ENCODE assay signal across 9 cellular contexts in genomic region chr1:203216274-203217138, GRCh38. TPM values are rescaled to one million over a fixed set of nuclear protein-coding genes. Genes with fewer than 3 reads are reported as not detected.
DNase-seq lines count a peak whose midpoint lies in the region; ATAC-seq, FAIRE-seq and TF ChIP-seq lines count a peak whose summit lies in the region.
"Had no signal": no experiment of that assay in that cellular context is flagged by ENCODE, and none has a peak within 500 bp of the region (broad histone marks: within the 10 kb centered on the region; RNA-seq: fewer than 3 reads in every experiment).

No MANE protein-coding gene starts in this region.

- H3K27me3 ChIP-seq in WERI-Rb-1 (ENCODE audit: insufficient read depth, low read depth, severe bottlenecking) (no peaks in the 10 kb centered on the region), keratinocyte (ENCODE audit: control insufficient read depth, extremely low read depth, insufficient read depth, low read length) (no peaks in the 10 kb centered on the region)

- DNase-seq in A172 (ENCODE audit: low spot score), result peak; percentile 64
- DNase-seq in GM18507 (ENCODE audit: extremely low spot score, insufficient read length, low read depth), result peak; percentile 43
- peak; percentile 83 for DNase-seq in NCI-H2171 treated with DMSO at 0.1 percent for 48 hours (lab: John Stamatoyannopoulos, UW)
- peak; percentile 93 for DNase-seq in WERI-Rb-1
- peak; percentile 82 to 83 for DNase-seq in cardiac fibroblast (ENCODE audit: low read depth in 2 of 2)
- peak; percentile 11 for DNase-seq in keratinocyte (ENCODE audit: low read depth, low spot score)
- peak; percentile 29 for DNase-seq in stimulated activated CD4-positive, alpha-beta T cell treated with anti-CD3 and anti-CD28 coated beads, Interleukin-2, amount 100 ng/mL, for 4 hours (ENCODE audit: low read depth)

- H3K9me3 ChIP-seq in WERI-Rb-1 (ENCODE audit: severe bottlenecking), result no peaks in the 10 kb centered on the region
- no peaks in the 10 kb centered on the region for H3K9me3 ChIP-seq in keratinocyte (ENCODE audit: control insufficient read depth, low read depth, low read length)

- TF ChIP-seq CTCF in WERI-Rb-1 (IDR thresholded peaks at IDR 0.05; ENCODE audit: low read depth, low read length) (peak; percentile 91), cardiac fibroblast (IDR thresholded peaks at IDR 0.05; ENCODE audit: low read depth, low read length) (peak; percentile 54), keratinocyte (optimal IDR thresholded peaks at IDR 0.05 in 1 of 3, IDR thresholded peaks at IDR 0.05 in 1 of 3, conservative IDR thresholded peaks at IDR 0.05 in 1 of 3; ENCODE audit: extremely low read depth in 1 of 3, insufficient read depth in 2 of 3, low read length in 3 of 3) (peak; percentile 66 to 75 (median 72))

- no peak overlapping the region for H3K4me3 ChIP-seq in WERI-Rb-1 (ENCODE audit: low read depth, low read length)
- H3K4me3 ChIP-seq in cardiac fibroblast (replicated peaks in 1 of 2; ENCODE audit: low read depth in 2 of 2, low read length in 2 of 2), result no peak overlapping the region
- no peak overlapping the region for H3K4me3 ChIP-seq in keratinocyte (ENCODE audit: control insufficient read depth in 2 of 3, extremely low read depth in 1 of 3, insufficient read depth in 2 of 3, low read depth in 1 of 3, low read length in 3 of 3)
- H3K4me3 ChIP-seq: skin epidermis had no signal

- dilution Hi-C loops in keratinocyte (cut with MboI; ENCODE audit: extremely low pct_ligation_motif_present, low sequenced_read_pairs), result no loop called here

- no peak overlapping the region for H3K4me2 ChIP-seq in keratinocyte (ENCODE audit: control insufficient read depth, extremely low read depth, insufficient read depth, low read depth, low read length)

- H3K9me1 ChIP-seq in keratinocyte (ENCODE audit: control insufficient read depth, extremely low read depth, insufficient read depth, low read length), result no peaks in the 10 kb centered on the region

- no peaks in the 10 kb centered on the region for H3K79me2 ChIP-seq in keratinocyte (ENCODE audit: control insufficient read depth, insufficient read depth, low read length)

- no peaks in the 10 kb centered on the region for H4K20me1 ChIP-seq in keratinocyte (ENCODE audit: control insufficient read depth, extremely low read depth, insufficient read depth, low read length)

- no peaks in the 10 kb centered on the region for H3K4me1 ChIP-seq in keratinocyte (ENCODE audit: control insufficient read depth, extremely low read depth, insufficient read depth, low read length)

- H3K36me3 ChIP-seq in WERI-Rb-1 (no peaks in the 10 kb centered on the region), keratinocyte (ENCODE audit: control insufficient read depth in 2 of 2, extremely low read depth in 1 of 2, insufficient read depth in 2 of 2, low read length in 2 of 2) (no peaks in the 10 kb centered on the region)

- ATAC-seq in GM19455 (IDR thresholded peaks at IDR 0.05; ENCODE audit: unreplicated experiment), result no peak

- no peak overlapping the region for H3K9ac ChIP-seq in keratinocyte (ENCODE audit: control insufficient read depth, extremely low read depth, insufficient read depth, low read length)

- FAIRE-seq in GM18507 (lab: Jason Lieb, UNC), result peak; percentile 81
- peak; percentile 84 for FAIRE-seq in keratinocyte (lab: Jason Lieb, UNC)

- H3K27ac ChIP-seq in WERI-Rb-1 (peak overlapping the region; percentile 16), keratinocyte (ENCODE audit: control insufficient read depth, insufficient read depth, low read length) (no peak overlapping the region)
- H3K27ac ChIP-seq: skin epidermis had no signal

- no peak overlapping the region for H2AFZ ChIP-seq in keratinocyte (ENCODE audit: control insufficient read depth, low read length)

RNA-seq across cellular contexts. Expression of gene CHIT1, which starts 13.0 kb away (rescaled TPM):
- total RNA-seq in A172 (2014; rRNA removed; shearing (Covaris generic)), result 0.14 TPM in 1 of 2 replicates, not detected in the other
- 0.14 TPM in 1 of 3 replicates, not detected in the others for polyA plus RNA-seq in keratinocyte
- not detected for polyA plus RNA-seq in keratinocyte (2011; ENCODE audit: low read depth)
- polyA plus RNA-seq in keratinocyte (2011; cell fraction: cytosol; rRNA removed), result not detected in 2 replicates
- 0.06 and 0.08 TPM in 2 replicates for polyA plus RNA-seq in keratinocyte (2011; cell fraction: nucleus; rRNA removed)
- not detected in 2 replicates for polyA plus RNA-seq in keratinocyte (2012; ENCODE audit: low replicate concordance)
- polyA minus RNA-seq in keratinocyte, result 0.03 TPM in 2 of 3 replicates, not detected in the other
- not detected for polyA minus RNA-seq in keratinocyte (2011; cell fraction: cytosol; rRNA and poly(A)+ RNA removed)
- 0.16 TPM in 1 of 2 replicates, not detected in the other for polyA minus RNA-seq in keratinocyte (2011; cell fraction: nucleus; rRNA and poly(A)+ RNA removed)

RNA-seq across cellular contexts. Expression of gene CHI3L1, which starts 30.0 kb away (rescaled TPM):
- total RNA-seq in A172 (2014; rRNA removed; shearing (Covaris generic)), result 0.24 and 3.3 TPM in 2 replicates
- polyA plus RNA-seq in keratinocyte, result 0.11 to 1.2 TPM (median 0.20 TPM) in 3 replicates
- polyA plus RNA-seq in keratinocyte (2011; ENCODE audit: low read depth), result 0.52 TPM
- 0.29 and 0.34 TPM in 2 replicates for polyA plus RNA-seq in keratinocyte (2011; cell fraction: cytosol; rRNA removed)
- 2.7 and 4.2 TPM in 2 replicates for polyA plus RNA-seq in keratinocyte (2011; cell fraction: nucleus; rRNA removed)
- 3.2 TPM in 1 of 2 replicates, not detected in the other for polyA plus RNA-seq in keratinocyte (2012; ENCODE audit: low replicate concordance)
- polyA minus RNA-seq in keratinocyte, result 1.5 TPM in 1 of 3 replicates, not detected in the others
- not detected for polyA minus RNA-seq in keratinocyte (2011; cell fraction: cytosol; rRNA and poly(A)+ RNA removed)
- 1.4 and 1.7 TPM in 2 replicates for polyA minus RNA-seq in keratinocyte (2011; cell fraction: nucleus; rRNA and poly(A)+ RNA removed)

RNA-seq across cellular contexts. Expression of gene MYBPH, which starts 40.9 kb away (rescaled TPM):
- 0.36 and 0.38 TPM in 2 replicates for total RNA-seq in A172 (2014; rRNA removed; shearing (Covaris generic))
- polyA plus RNA-seq in keratinocyte, result not detected in 3 replicates
- not detected for polyA plus RNA-seq in keratinocyte (2011; ENCODE audit: low read depth)
- polyA plus RNA-seq in keratinocyte (2011; cell fraction: cytosol; rRNA removed), result not detected in 2 replicates
- not detected in 2 replicates for polyA plus RNA-seq in keratinocyte (2011; cell fraction: nucleus; rRNA removed)
- polyA plus RNA-seq in keratinocyte (2012; ENCODE audit: low replicate concordance), result 0.06 TPM in 1 of 2 replicates, not detected in the other
- 0.85 TPM in 1 of 3 replicates, not detected in the others for polyA minus RNA-seq in keratinocyte
- not detected for polyA minus RNA-seq in keratinocyte (2011; cell fraction: cytosol; rRNA and poly(A)+ RNA removed)
- polyA minus RNA-seq in keratinocyte (2011; cell fraction: nucleus; rRNA and poly(A)+ RNA removed), result not detected in 2 replicates

Comparison
In these comparisons a context has a peak if more than half of its experiments do, and no peak if none do; other contexts are left out.
1. DNase-seq: peak in every context shown above with its lines; median percentile 93 in WERI-Rb-1; 83 in NCI-H2171 treated with DMSO at 0.1 percent for 48 hours; 82 in cardiac fibroblast; 64 in A172; 43 in GM18507; 29 in stimulated activated CD4-positive, alpha-beta T cell treated with anti-CD3 and anti-CD28 coated beads, Interleukin-2, amount 100 ng/mL, for 4 hours; 11 in keratinocyte.